In genomic region chr16:72075067-72075466, GRCh38 we compare ENCODE assay signal across 7 cellular contexts. TPM values are rescaled to one million over a fixed set of nuclear protein-coding genes. Genes with fewer than 3 reads are reported as not detected.
"Had no signal": no experiment of that assay in that cellular context is flagged by ENCODE, and none has a peak within 500 bp of the region (broad histone marks: within the 10 kb centered on the region; RNA-seq: fewer than 3 reads in every experiment).

No MANE protein-coding gene starts in this region.

RNA-seq across cellular contexts. Expression of gene HPR, which starts 12.0 kb away (rescaled TPM):
- total RNA-seq: HT1080, IMR-90, NCI-H460, PC-9, Peyer's patch, RPMI7951, SK-MEL-5 had no signal
- polyA plus RNA-seq: IMR-90 had no signal

RNA-seq across cellular contexts. Expression of gene HP, which starts 20.8 kb away (rescaled TPM):
- total RNA-seq: HT1080, IMR-90, NCI-H460, PC-9, Peyer's patch, RPMI7951, SK-MEL-5 had no signal
- polyA plus RNA-seq: IMR-90 had no signal
